In the genomic region with DNA sequence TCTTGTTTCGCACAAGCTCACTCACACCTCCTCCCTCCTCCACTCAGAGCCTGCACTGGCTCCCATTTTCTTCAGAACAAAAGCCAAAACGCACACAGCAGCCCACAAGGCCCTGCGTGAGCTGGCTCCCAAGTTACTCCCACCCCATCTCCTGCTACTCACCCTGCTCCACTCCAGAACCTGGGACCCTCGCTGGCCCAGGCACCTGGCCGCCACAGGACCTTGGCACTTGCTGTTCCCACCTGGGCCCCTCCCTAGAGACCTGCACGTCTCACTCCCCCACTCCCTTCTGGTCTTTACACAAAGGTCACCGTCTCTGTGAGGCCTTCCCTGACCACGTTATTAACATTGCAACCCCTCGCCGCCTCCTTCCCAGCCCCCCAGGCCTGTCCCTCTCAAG, we compare ENCODE assay signal across 1 cellular context.
TF ChIP-seq lines count a peak whose summit lies in the region.

No MANE protein-coding gene starts in this region.

TF ChIP-seq in GM12878, 131 proteins besides CTCF, POLR2A, EP300 and RAD21:
- no peak for TF ChIP-seq ZNF274 (IDR thresholded peaks at IDR 0.05; ENCODE audit: insufficient read depth, insufficient read length)
- TF ChIP-seq RUNX3 (IDR thresholded peaks at IDR 0.05; ENCODE audit: low read length), result 0 out of 2 replicates have a peak, but pooled peaks have one; percentile 15
- no peak for TF ChIP-seq NFYA (IDR thresholded peaks at IDR 0.05; ENCODE audit: borderline replicate concordance, low read depth, low read length)
- TF ChIP-seq POU2F2 (IDR thresholded peaks at IDR 0.05; ENCODE audit: borderline replicate concordance, low read depth, low read length), result no peak
- TF ChIP-seq SREBF1 (IDR thresholded peaks at IDR 0.05; ENCODE audit: low read length), result no peak
TF ChIP-seq in GM12878: peak in this region for 1.
